1 cellular context compared by ENCODE assay signal in genomic region chr19:39676004-39676403, GRCh38.
A peak's percentile ranks its signal among the peaks of the same experiment; 100 is the strongest.
TF ChIP-seq lines count a peak whose summit lies in the region.

No MANE protein-coding gene starts in this region.

TF ChIP-seq in GM12878, 131 proteins besides CTCF, POLR2A, EP300 and RAD21:
- peak; percentile 60; the same call in 1 of the 2 replicates for TF ChIP-seq ZBED1 (IDR thresholded peaks at IDR 0.05; ENCODE audit: borderline replicate concordance)
- peak; percentile 64; the same call in 1 of the 2 replicates for TF ChIP-seq ZNF217 (IDR thresholded peaks at IDR 0.05)
- TF ChIP-seq CUX1 (IDR thresholded peaks at IDR 0.05; ENCODE audit: insufficient replicate concordance, low read depth, low read length), result no peak
- TF ChIP-seq CREM (IDR thresholded peaks at IDR 0.05; ENCODE audit: low read depth), result peak; percentile 75
- no peak; the same call in 1 of the 2 replicates for TF ChIP-seq BMI1 (IDR thresholded peaks at IDR 0.05; ENCODE audit: borderline replicate concordance)
- peak; percentile 40; the same call in 1 of the 2 replicates for TF ChIP-seq FOXM1 (IDR thresholded peaks at IDR 0.05; ENCODE audit: low read depth, low read length)
- peak; percentile 63; the same call in 1 of the 2 replicates for TF ChIP-seq SPI1 (IDR thresholded peaks at IDR 0.05; ENCODE audit: borderline replicate concordance, insufficient read depth, low read depth, low read length)
- peak; percentile 13 for TF ChIP-seq SP1 (IDR thresholded peaks at IDR 0.05; ENCODE audit: low read depth, low read length)
- TF ChIP-seq MXI1 (IDR thresholded peaks at IDR 0.05; ENCODE audit: low read depth, low read length), result no peak
- TF ChIP-seq IRF3 (IDR thresholded peaks at IDR 0.05), result no peak
- TF ChIP-seq YY1 (IDR thresholded peaks at IDR 0.05; ENCODE audit: low read depth, low read length), result no peak
- TF ChIP-seq RUNX3 (IDR thresholded peaks at IDR 0.05; ENCODE audit: low read length), result peak; percentile 76
- peak; percentile 59; the same call in 1 of the 2 replicates for TF ChIP-seq MTA2 (IDR thresholded peaks at IDR 0.05; ENCODE audit: low read depth)
- TF ChIP-seq EED (IDR thresholded peaks at IDR 0.05; ENCODE audit: low read depth), result peak; percentile 85
- TF ChIP-seq IKZF2 (IDR thresholded peaks at IDR 0.05), result peak; percentile 70 to 72
- TF ChIP-seq FOXK2 (IDR thresholded peaks at IDR 0.05), result no peak
- TF ChIP-seq MLLT1 (IDR thresholded peaks at IDR 0.05), result 0 out of 2 replicates have a peak, but pooled peaks have one; percentile 15
- TF ChIP-seq JUND (IDR thresholded peaks at IDR 0.05; ENCODE audit: low read depth, low read length), result no peak
- TF ChIP-seq POLR2AphosphoS2 (IDR thresholded peaks at IDR 0.05; ENCODE audit: low read depth, low read length), result no peak
- peak; percentile 33; the same call in 1 of the 3 replicates for TF ChIP-seq POU2F2 (IDR thresholded peaks at IDR 0.05; ENCODE audit: borderline replicate concordance, low read depth, low read length)
- no peak for TF ChIP-seq EGR1 (IDR thresholded peaks at IDR 0.05; ENCODE audit: borderline replicate concordance in 1 of 2, low read depth in 2 of 2, low read length in 2 of 2)
- TF ChIP-seq RFX5 (IDR thresholded peaks at IDR 0.05; ENCODE audit: low read depth, low read length), result no peak
- no peak for TF ChIP-seq HDAC2 (IDR thresholded peaks at IDR 0.05)
- TF ChIP-seq DPF2 (IDR thresholded peaks at IDR 0.05), result peak; percentile 71; the same call in 1 of the 2 replicates
- TF ChIP-seq SUPT20H (IDR thresholded peaks at IDR 0.05; ENCODE audit: borderline replicate concordance, control insufficient read depth, low read depth, low read length), result no peak
- peak; percentile 89 for TF ChIP-seq ATF2 (IDR thresholded peaks at IDR 0.05; ENCODE audit: low read length)
- TF ChIP-seq ATF3 (IDR thresholded peaks at IDR 0.05; ENCODE audit: borderline replicate concordance, extremely low read depth, low read depth, low read length), result no peak
- no peak for TF ChIP-seq ZZZ3 (IDR thresholded peaks at IDR 0.05; ENCODE audit: control insufficient read depth, insufficient read length, low read depth)
- no peak for TF ChIP-seq ZBTB33 (IDR thresholded peaks at IDR 0.05)
- TF ChIP-seq YBX1 (IDR thresholded peaks at IDR 0.05), result no peak
- TF ChIP-seq CBX5 (IDR thresholded peaks at IDR 0.05; ENCODE audit: low read depth), result no peak
- peak in 1 of 2 experiments; percentile 74; a peak in 1 of 4 replicates for TF ChIP-seq ETV6 (conservative IDR thresholded peaks at IDR 0.05 in 1 of 2, IDR thresholded peaks at IDR 0.05 in 1 of 2; ENCODE audit: borderline replicate concordance in 1 of 2, low read depth in 1 of 2)
- peak in 1 of 2 experiments; percentile 45; a peak in 1 of 4 replicates for TF ChIP-seq SRF (IDR thresholded peaks at IDR 0.05; ENCODE audit: low read depth in 2 of 2, low read length in 2 of 2)
- 0 out of 2 replicates have a peak, but pooled peaks have one; percentile 28 for TF ChIP-seq GABPA (IDR thresholded peaks at IDR 0.05; ENCODE audit: low read depth)
- peak; percentile 97 for TF ChIP-seq BCL3 (IDR thresholded peaks at IDR 0.05; ENCODE audit: borderline replicate concordance, insufficient read depth, low read depth, low read length, poor library complexity, severe bottlenecking)
- TF ChIP-seq IKZF1 (conservative IDR thresholded peaks at IDR 0.05), result peak; percentile 55; the same call in 1 of the 2 replicates
- TF ChIP-seq MEF2A (IDR thresholded peaks at IDR 0.05; ENCODE audit: insufficient read depth, low read depth, low read length), result 0 out of 2 replicates have a peak, but pooled peaks have one; percentile 15
- peak; percentile 93 for TF ChIP-seq IRF4 (IDR thresholded peaks at IDR 0.05; ENCODE audit: low read depth, low read length)
- TF ChIP-seq MEF2B (IDR thresholded peaks at IDR 0.05; ENCODE audit: partially characterized antibody, poor library complexity, severe bottlenecking), result no peak
- peak; percentile 91 for TF ChIP-seq BACH1 (IDR thresholded peaks at IDR 0.05; ENCODE audit: borderline replicate concordance)
- no peak for TF ChIP-seq E2F4 (IDR thresholded peaks at IDR 0.05; ENCODE audit: low read depth, low read length)
- no peak for TF ChIP-seq TCF7 (IDR thresholded peaks at IDR 0.05; ENCODE audit: borderline replicate concordance)
- TF ChIP-seq NFIC (IDR thresholded peaks at IDR 0.05; ENCODE audit: low read depth, low read length), result peak; percentile 83
- TF ChIP-seq MTA3 (IDR thresholded peaks at IDR 0.05; ENCODE audit: borderline replicate concordance, low read length), result no peak
- 0 out of 2 replicates have a peak, but pooled peaks have one; percentile 15 for TF ChIP-seq ATF7 (IDR thresholded peaks at IDR 0.05; ENCODE audit: low read depth)
- TF ChIP-seq FOS (IDR thresholded peaks at IDR 0.05; ENCODE audit: borderline replicate concordance, extremely low read depth, insufficient read length), result no peak
- no peak for TF ChIP-seq KDM1A (IDR thresholded peaks at IDR 0.05; ENCODE audit: borderline replicate concordance)
- peak; percentile 98 for TF ChIP-seq JUNB (IDR thresholded peaks at IDR 0.05)
- peak; percentile 89 for TF ChIP-seq BCL11A (IDR thresholded peaks at IDR 0.05; ENCODE audit: low read depth, low read length)
- no peak for TF ChIP-seq BRCA1 (IDR thresholded peaks at IDR 0.05; ENCODE audit: low read depth, low read length)
- peak; percentile 13 for TF ChIP-seq SKIL (IDR thresholded peaks at IDR 0.05; ENCODE audit: low read depth, poor library complexity, severe bottlenecking)
- peak; percentile 94 for TF ChIP-seq ZNF24 (IDR thresholded peaks at IDR 0.05)
